ENCODE assay signal across 13 cellular contexts in genomic region chrX:136674270-136674986, GRCh38.
DNase-seq lines count a peak whose midpoint lies in the region; ATAC-seq and TF ChIP-seq lines count a peak whose summit lies in the region.
"Had no signal": no experiment of that assay in that cellular context is flagged by ENCODE, and none has a peak within 500 bp of the region (broad histone marks: within the 10 kb centered on the region; RNA-seq: fewer than 3 reads in every experiment).

No MANE protein-coding gene starts in this region.

- no peaks in the 10 kb centered on the region for H4K20me1 ChIP-seq in KMS-11 (ENCODE audit: insufficient read depth)

- H3K27me3 ChIP-seq in KMS-11 (ENCODE audit: insufficient read depth, low read depth) = no peaks in the 10 kb centered on the region
- H3K27me3 ChIP-seq: right lobe of liver had no signal

- H3K4me3 ChIP-seq in KMS-11 (IDR thresholded peaks at IDR 0.05; ENCODE audit: insufficient read depth, low read depth, low read length) = no peak overlapping the region
- H3K4me3 ChIP-seq: right lobe of liver had no signal

- H3K4me2 ChIP-seq in KMS-11 = peak overlapping the region; percentile 74

- H3K79me2 ChIP-seq in KMS-11 (ENCODE audit: insufficient read depth, low read depth) = no peaks in the 10 kb centered on the region

- H3K36me3 ChIP-seq in KMS-11 (ENCODE audit: insufficient read depth) = no peaks in the 10 kb centered on the region
- H3K36me3 ChIP-seq: right lobe of liver had no signal

- peak overlapping the region; percentile 92 for H3K27ac Mint-ChIP-seq in central memory CD8-positive, alpha-beta T cell (ENCODE audit: low read depth)
- H3K27ac Mint-ChIP-seq: nephron had no signal

- H3K4me1 Mint-ChIP-seq in central memory CD8-positive, alpha-beta T cell = peaks cover 38% of the 10 kb centered on the region
- H3K4me1 Mint-ChIP-seq: nephron had no signal

- H3K9ac ChIP-seq in KMS-11 = no peak overlapping the region

- peaks cover 21% of the 10 kb centered on the region for H3K4me1 ChIP-seq in KMS-11 (ENCODE audit: low read depth, poor library complexity, severe bottlenecking)
- H3K4me1 ChIP-seq: right lobe of liver had no signal

- H3K36me3 Mint-ChIP-seq in central memory CD8-positive, alpha-beta T cell (ENCODE audit: insufficient read depth) = peaks cover 11% of the 10 kb centered on the region

- H2AFZ ChIP-seq in KMS-11 (ENCODE audit: low read depth) = peak overlapping the region; percentile 56

- ATAC-seq in GM19023 (IDR thresholded peaks at IDR 0.05; ENCODE audit: unreplicated experiment) (peak; percentile 26), GM21526 (IDR thresholded peaks at IDR 0.05; ENCODE audit: low FRiP score, unreplicated experiment) (no peak)
- peak; percentile 73 for ATAC-seq in central memory CD8-positive, alpha-beta T cell (replicated peaks; ENCODE audit: extremely low read depth, poor library complexity, severe bottlenecking)
- ATAC-seq: left lobe of liver, Panc1, right lobe of liver had no signal

- no peak overlapping the region; the same call in 1 of the 2 replicates for H3K27ac ChIP-seq in KMS-11
- H3K27ac ChIP-seq: right lobe of liver had no signal

- H3K4me3 Mint-ChIP-seq in central memory CD8-positive, alpha-beta T cell = peak overlapping the region; percentile 34
- H3K4me3 Mint-ChIP-seq: nephron had no signal

- TF ChIP-seq CTCF in GM10266 (IDR thresholded peaks at IDR 0.05; ENCODE audit: control insufficient read depth, insufficient read depth, low read depth, missing control alignments) (no peak), KMS-11 (conservative IDR thresholded peaks at IDR 0.05; ENCODE audit: low read depth, low read length) (no peak)

- DNase-seq in GM10266 (ENCODE audit: extremely low spot score) = peak; percentile 4
- no peak for DNase-seq in central memory CD8-positive, alpha-beta T cell (ENCODE audit: low spot score in 2 of 2)
- DNase-seq in head of caudate nucleus = no peak
- DNase-seq in 8988T = no peak
- DNase-seq: C1 segment of cervical spinal cord, NCI-H345, right lobe of liver had no signal

- H3K9me3 Mint-ChIP-seq in central memory CD8-positive, alpha-beta T cell = no peaks in the 10 kb centered on the region

- no peaks in the 10 kb centered on the region for H3K27me3 Mint-ChIP-seq in central memory CD8-positive, alpha-beta T cell

- intact Hi-C loops in head of caudate nucleus (cut with DNase I) = no loop called here
